ENCODE assay signal across 1 cellular context in genomic region chr6:8082572-8082953, GRCh38.
A peak's percentile ranks its signal among the peaks of the same experiment; 100 is the strongest.
TF ChIP-seq lines count a peak whose summit lies in the region.

No MANE protein-coding gene starts in this region.

TF ChIP-seq in HepG2, 621 proteins besides CTCF, POLR2A, EP300 and RAD21 (continues in another document):
- peak; percentile 34; the same call in 1 of the 2 replicates for TF ChIP-seq NR2F6 (IDR thresholded peaks at IDR 0.05)
- 0 out of 2 replicates have a peak, but pooled peaks have one; percentile 29 for TF ChIP-seq NR2F6 (CRISPR knock-in tag; IDR thresholded peaks at IDR 0.05)
- TF ChIP-seq ZNF605 (CRISPR knock-in tag; IDR thresholded peaks at IDR 0.05): no peak
- no peak for TF ChIP-seq ZFP1 (CRISPR knock-in tag; IDR thresholded peaks at IDR 0.05)
- peak; percentile 59; the same call in 1 of the 2 replicates for TF ChIP-seq HNF4A (CRISPR knock-in tag; IDR thresholded peaks at IDR 0.05)
- TF ChIP-seq ZBTB33 (CRISPR knock-in tag; IDR thresholded peaks at IDR 0.05): no peak
- TF ChIP-seq PPARG (CRISPR knock-in tag; conservative IDR thresholded peaks at IDR 0.05): peak; percentile 43; the same call in 1 of the 2 replicates
- peak; percentile 31; the same call in 1 of the 2 replicates for TF ChIP-seq HOMEZ (CRISPR knock-in tag; IDR thresholded peaks at IDR 0.05; ENCODE audit: low read depth)
- no peak for TF ChIP-seq ZBTB40 (IDR thresholded peaks at IDR 0.05)
- no peak for TF ChIP-seq ZBTB40 (CRISPR knock-in tag; IDR thresholded peaks at IDR 0.05)
- TF ChIP-seq SRSF1 (optimal IDR thresholded peaks at IDR 0.05; ENCODE audit: low read depth, low read length): no peak
- TF ChIP-seq GATAD2A (CRISPR knock-in tag; IDR thresholded peaks at IDR 0.05): 0 out of 2 replicates have a peak, but pooled peaks have one; percentile 11
- 0 out of 2 replicates have a peak, but pooled peaks have one; percentile 32 for TF ChIP-seq ZNF670 (CRISPR knock-in tag; IDR thresholded peaks at IDR 0.05; ENCODE audit: borderline replicate concordance)
- TF ChIP-seq GATAD1 (CRISPR knock-in tag; IDR thresholded peaks at IDR 0.05): no peak
- TF ChIP-seq SP5 (CRISPR knock-in tag; IDR thresholded peaks at IDR 0.05; ENCODE audit: borderline replicate concordance, low read depth): no peak
- TF ChIP-seq AHDC1 (CRISPR knock-in tag; IDR thresholded peaks at IDR 0.05; ENCODE audit: borderline replicate concordance): peak; percentile 27; the same call in 1 of the 2 replicates
- TF ChIP-seq DPF2 (CRISPR knock-in tag; IDR thresholded peaks at IDR 0.05; ENCODE audit: borderline replicate concordance, low read depth): 0 out of 2 replicates have a peak, but pooled peaks have one; percentile 24
- TF ChIP-seq FOXK2 (IDR thresholded peaks at IDR 0.05): no peak
- TF ChIP-seq ARID5B (CRISPR knock-in tag; IDR thresholded peaks at IDR 0.05): peak; percentile 63
- TF ChIP-seq RARA (CRISPR knock-in tag; IDR thresholded peaks at IDR 0.05): peak; percentile 73
- TF ChIP-seq NR2C2 (CRISPR knock-in tag; IDR thresholded peaks at IDR 0.05; ENCODE audit: borderline replicate concordance): peak; percentile 33; the same call in 1 of the 2 replicates
- TF ChIP-seq HDAC1 (CRISPR knock-in tag; IDR thresholded peaks at IDR 0.05): 0 out of 2 replicates have a peak, but pooled peaks have one; percentile 23
- TF ChIP-seq PBX2 (CRISPR knock-in tag; IDR thresholded peaks at IDR 0.05): no peak
- 0 out of 2 replicates have a peak, but pooled peaks have one; percentile 29 for TF ChIP-seq NCOA2 (CRISPR knock-in tag; IDR thresholded peaks at IDR 0.05)
- TF ChIP-seq RXRB (CRISPR knock-in tag; IDR thresholded peaks at IDR 0.05; ENCODE audit: borderline replicate concordance): peak; percentile 56; the same call in 1 of the 2 replicates
- TF ChIP-seq GTF2F1 (IDR thresholded peaks at IDR 0.05; ENCODE audit: low read length): no peak
- peak; percentile 78 for TF ChIP-seq MIXL1 (CRISPR knock-in tag; IDR thresholded peaks at IDR 0.05)
- TF ChIP-seq ZBTB7A (CRISPR knock-in tag; IDR thresholded peaks at IDR 0.05): no peak
- TF ChIP-seq ZNF713 (CRISPR knock-in tag; IDR thresholded peaks at IDR 0.05): no peak
- no peak for TF ChIP-seq SAP130 (CRISPR knock-in tag; IDR thresholded peaks at IDR 0.05; ENCODE audit: low read depth)
- no peak for TF ChIP-seq ZNF652 (CRISPR knock-in tag; IDR thresholded peaks at IDR 0.05; ENCODE audit: borderline replicate concordance, low read depth)
- no peak for TF ChIP-seq ZFP90 (CRISPR knock-in tag; IDR thresholded peaks at IDR 0.05; ENCODE audit: borderline replicate concordance)
- no peak for TF ChIP-seq BATF2 (CRISPR knock-in tag; IDR thresholded peaks at IDR 0.05)
